ENCODE assay signal across 8 cellular contexts in the genomic region with DNA sequence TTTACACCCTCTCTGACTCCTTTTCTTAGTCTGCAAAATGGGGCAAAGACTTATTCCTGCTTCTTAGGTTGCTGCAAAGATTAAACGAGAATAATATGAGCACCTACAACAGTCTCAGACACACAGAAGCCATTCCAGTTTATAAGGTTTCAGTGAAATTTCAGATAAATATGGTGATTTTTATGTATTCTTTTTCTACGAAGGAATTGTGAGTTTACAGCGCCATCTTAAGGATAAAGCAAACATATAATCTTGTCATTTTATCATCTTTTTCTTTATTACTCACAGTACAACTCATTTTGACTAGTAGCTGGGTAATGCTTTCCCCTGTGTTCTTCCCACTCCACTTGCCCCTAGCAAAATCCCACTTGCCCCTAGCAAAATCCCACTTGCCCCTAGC. TPM values are rescaled to one million over a fixed set of nuclear protein-coding genes. Genes with fewer than 3 reads are reported as not detected.
DNase-seq lines count a peak whose midpoint lies in the region; ATAC-seq and FAIRE-seq lines count a peak whose summit lies in the region.

No MANE protein-coding gene starts in this region.

- no peaks in the 10 kb centered on the region for H3K27me3 ChIP-seq in small intestine (ENCODE audit: control insufficient read depth in 2 of 2, insufficient read depth in 2 of 2, low read length in 2 of 2)

- WGBS in small intestine, 3 donors: 63 to 90% (median 86%) methylated on average over 3 of the region's 3 CpGs

- H3K4me3 ChIP-seq in small intestine (ENCODE audit: low read depth in 1 of 2, low read length in 2 of 2): no peak overlapping the region

- intact Hi-C loops in Right ventricle myocardium inferior (cut with DNase I) (loop anchor here (5.0 to 10.0 kb wide), 4 partner anchors 65 to 557 kb away; partner anchors contain the start of gene APBA1), cardiac septum (cut with DNase I) (loop anchor here (5.0 kb wide), 2 partner anchors 97 to 257 kb away; no protein-coding TSS in a partner anchor)

- H3K9me3 ChIP-seq in small intestine (ENCODE audit: control insufficient read depth, low read depth): no peaks in the 10 kb centered on the region

- DNase-seq in Right ventricle myocardium inferior (ENCODE audit: missing footprints) (no peak), cardiac septum (ENCODE audit: low spot score) (no peak), RKO (ENCODE audit: low spot score) (peak; percentile 43), glomerular visceral epithelial cell (ENCODE audit: extremely low spot score) (peak; percentile 25), small intestine (no peak), occipital lobe (lab: John Stamatoyannopoulos, UW) (no peak), SIG-M5 (lab: John Stamatoyannopoulos, UW) (no peak)
- no peak for DNase-seq in stimulated activated CD4-positive, alpha-beta T cell treated with anti-CD3 and anti-CD28 coated beads, Interleukin-12 subunit alpha, Interleukin-12 subunit beta, amount 100 ng/mL, for 4 hours

- peak; percentile 56 for ATAC-seq in Right ventricle myocardium inferior

- no peaks in the 10 kb centered on the region for H3K4me1 ChIP-seq in small intestine (ENCODE audit: control insufficient read depth in 2 of 2, insufficient read depth in 1 of 2, low read depth in 1 of 2, low read length in 1 of 2)

- H3K27ac ChIP-seq in small intestine (ENCODE audit: low read depth in 1 of 2, low read length in 1 of 2): no peak overlapping the region

- no peak for FAIRE-seq in small intestine (lab: Jason Lieb, UNC)

- H3K36me3 ChIP-seq in small intestine (ENCODE audit: control insufficient read depth in 2 of 2, insufficient read depth in 2 of 2, low read length in 2 of 2): no peaks in the 10 kb centered on the region

RNA-seq across cellular contexts. Expression of gene SMC5, which starts 29.2 kb away (rescaled TPM):
- total RNA-seq in Right ventricle myocardium inferior (10.0 TPM), cardiac septum (15.0 TPM), occipital lobe (42.3 TPM)
- polyA plus RNA-seq in small intestine: 10 to 100 TPM in 2 of 3 donors, 1 to 10 TPM in 1; 8.4 to 11.6 (median 11.2) TPM

Comparison
In these comparisons a context has a peak if more than half of its experiments do, and no peak if none do; other contexts are left out.
1. DNase-seq: peak in RKO (single experiment) and glomerular visceral epithelial cell (single experiment); none in Right ventricle myocardium inferior (single experiment), cardiac septum (single experiment), small intestine (single experiment), occipital lobe (single experiment), SIG-M5 (single experiment) and stimulated activated CD4-positive, alpha-beta T cell treated with anti-CD3 and anti-CD28 coated beads, Interleukin-12 subunit alpha, Interleukin-12 subunit beta, amount 100 ng/mL, for 4 hours (single experiment).